In the genomic region with DNA sequence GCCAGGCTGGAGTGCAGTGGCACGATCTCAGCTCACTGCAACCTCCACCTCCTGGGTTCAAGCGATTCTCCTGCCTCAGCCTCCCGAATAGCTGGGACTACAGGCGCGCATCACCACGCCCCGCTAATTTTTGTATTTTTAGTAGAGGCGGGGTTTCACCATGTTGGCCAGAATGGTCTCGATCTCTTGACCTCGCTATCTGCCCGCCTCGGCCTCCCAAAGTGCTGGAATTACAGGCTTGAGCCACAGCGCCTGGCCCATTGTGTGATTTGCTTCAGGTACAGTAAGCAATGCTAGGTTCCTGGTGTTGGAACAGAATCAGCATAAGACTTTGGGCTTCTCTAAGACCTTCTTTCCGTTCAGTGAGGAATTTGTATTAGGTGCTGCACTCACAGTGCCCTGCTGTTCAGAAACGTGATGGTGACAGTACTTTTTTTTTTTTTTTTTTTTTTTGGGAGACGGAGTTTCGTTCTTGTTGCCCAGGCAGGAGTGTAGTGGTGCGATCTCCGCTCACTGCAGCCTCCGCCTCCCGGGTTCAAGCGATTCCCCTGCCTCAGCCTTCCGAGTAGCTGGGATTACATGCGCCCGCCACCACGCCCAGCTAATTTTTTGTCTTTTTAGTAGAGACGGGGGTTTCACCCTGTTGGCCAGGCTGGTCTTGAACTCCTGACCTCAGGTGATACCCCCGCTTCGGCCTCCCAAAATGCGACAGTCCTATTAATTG, we compare ENCODE assay signal across 8 cellular contexts. TPM values are rescaled to one million over a fixed set of nuclear protein-coding genes. Genes with fewer than 3 reads are reported as not detected.
A peak's percentile ranks its signal among the peaks of the same experiment; 100 is the strongest.
DNase-seq lines count a peak whose midpoint lies in the region; ATAC-seq and TF ChIP-seq lines count a peak whose summit lies in the region.
"Not testable (repeated sequence)": the region's sequence is repeated elsewhere in the genome, so short reads cannot be mapped to it uniquely, and the experiment has no call there.

No MANE protein-coding gene starts in this region.

- H2AFZ ChIP-seq in neuron (ENCODE audit: low read depth, low read length): peak overlapping the region; percentile 60

- peak; percentile 4 for ATAC-seq in HG02642 (IDR thresholded peaks at IDR 0.05; ENCODE audit: poor library complexity, unreplicated experiment)

- H3K27ac Mint-ChIP-seq in Caco-2 (ENCODE audit: unreplicated experiment): peak overlapping the region; percentile 96
- H3K27ac Mint-ChIP-seq in activated T-cell treated with anti-CD3 and anti-CD28 coated beads, Interleukin-2, amount 50 U/mL, for 24 hours: peak overlapping the region; percentile 99

- peak overlapping the region; percentile 90 for H3K4me3 Mint-ChIP-seq in Caco-2 (ENCODE audit: unreplicated experiment)
- H3K4me3 Mint-ChIP-seq in activated T-cell treated with anti-CD3 and anti-CD28 coated beads, Interleukin-2, amount 50 U/mL, for 24 hours: peak overlapping the region; percentile 95

- peak overlapping the region; percentile 97; the same call in 1 of the 2 replicates for H3K9ac ChIP-seq in iPS-20b (ENCODE audit: low read depth, low read length)

- BruUV-seq in Caco-2 (replicated peaks; lab: Mats Ljungman, UMichigan): not testable (repeated sequence)

- WGBS in thyroid gland, 2 donors: 54 to 63% methylated on average over 30 of the region's 30 CpGs

- TF ChIP-seq CTCF in Caco-2 (IDR thresholded peaks at IDR 0.05; ENCODE audit: insufficient read depth in 1 of 2, low read depth in 1 of 2, low read length in 1 of 2, severe bottlenecking in 1 of 2, unreplicated experiment in 1 of 2); dorsolateral prefrontal cortex (IDR thresholded peaks at IDR 0.05 in 54 of 56, conservative IDR thresholded peaks at IDR 0.05 in 2 of 56; ENCODE audit: low read depth in 1 of 56, partially characterized antibody in 56 of 56); thyroid gland (IDR thresholded peaks at IDR 0.05): not testable (repeated sequence)

- H3K36me3 Mint-ChIP-seq in Caco-2 (ENCODE audit: insufficient read depth, unreplicated experiment): peaks cover 42% of the 10 kb centered on the region
- peaks cover 44% of the 10 kb centered on the region for H3K36me3 Mint-ChIP-seq in activated T-cell treated with anti-CD3 and anti-CD28 coated beads, Interleukin-2, amount 50 U/mL, for 24 hours (ENCODE audit: low read depth)

- H3K4me3 ChIP-seq in Caco-2 (ENCODE audit: low read depth, low read length) (peak overlapping the region; percentile 77), dorsolateral prefrontal cortex (peak overlapping the region; percentile 56 to 99 (median 84)), iPS-20b (ENCODE audit: low read length) (peak overlapping the region; percentile 89; the same call in 1 of the 2 replicates), neuron (ENCODE audit: low read length) (peak overlapping the region; percentile 84), thyroid gland (replicated peaks in 1 of 3) (peak overlapping the region in 1 of 3 donors; percentile 62)

- not testable (repeated sequence) for TF ChIP-seq POLR2A in thyroid gland (IDR thresholded peaks at IDR 0.05)

- not testable (repeated sequence) for H3K4me1 ChIP-seq in Caco-2; iPS-20b (ENCODE audit: insufficient read depth, low read length)
- H3K4me1 ChIP-seq in neuron (ENCODE audit: insufficient read depth, low read length) (peaks cover 10% of the 10 kb centered on the region), thyroid gland (peaks cover 8 to 12% of the 10 kb centered on the region in 2 donors)

- not testable (repeated sequence) for H3K9me3 Mint-ChIP-seq in Caco-2 (ENCODE audit: unreplicated experiment); activated T-cell treated with anti-CD3 and anti-CD28 coated beads, Interleukin-2, amount 50 U/mL, for 24 hours

- H3K27me3 Mint-ChIP-seq in Caco-2 (ENCODE audit: insufficient read depth, unreplicated experiment); activated T-cell treated with anti-CD3 and anti-CD28 coated beads, Interleukin-2, amount 50 U/mL, for 24 hours: not testable (repeated sequence)

- CTCF ChIA-PET in Caco-2 (lab: Charles Lee): interaction anchor here (0.6 to 1.9 kb wide), 4 partner anchors 11 to 190 kb away, joined by 4 to 32 read pairs (median 8); a partner anchor contains a TSS

- POLR2A ChIA-PET in Caco-2 (lab: Charles Lee): not testable (repeated sequence)

- H3K27ac ChIP-seq in dorsolateral prefrontal cortex: peak overlapping the region in 51 of 59 donors; percentile 31 to 93 (median 78)
- H3K27ac ChIP-seq in iPS-20b (ENCODE audit: low read length): not testable (repeated sequence)
- peak overlapping the region in 2 of 3 donors; percentile 60 to 73 for H3K27ac ChIP-seq in thyroid gland

- not testable (repeated sequence) for H3K9me3 ChIP-seq in Caco-2; iPS-20b (ENCODE audit: insufficient read depth, low read depth, low read length); neuron (ENCODE audit: low read length); thyroid gland

- intact Hi-C loops in Caco-2 (cut with micrococcal nuclease; ENCODE audit: unreplicated experiment) (loop anchor here (1.0 to 10.0 kb wide), 3 partner anchors 11 to 93 kb away; a partner anchor contains a TSS), dorsolateral prefrontal cortex (cut with DNase I) (loop anchor here (1.0 to 10.0 kb wide), 6 partner anchors 11 to 243 kb away; a partner anchor contains a TSS), thyroid gland (cut with DNase I) (loop anchor here (5.0 kb wide), 1 partner anchor 91 kb away; a partner anchor contains a TSS)

- H3K36me3 ChIP-seq in Caco-2 (ENCODE audit: control insufficient read depth, insufficient read depth, low read length); thyroid gland: not testable (repeated sequence)
- H3K36me3 ChIP-seq in iPS-20b (ENCODE audit: insufficient read depth, low read depth, low read length) (peaks cover 15% of the 10 kb centered on the region), neuron (ENCODE audit: insufficient read depth, low read length) (peaks cover 13% of the 10 kb centered on the region)

- DNase-seq in Caco-2: peak in 1 of 2 experiments; percentile 6
- peak; percentile 18 for DNase-seq in NCI-H748 (lab: John Stamatoyannopoulos, UW; ENCODE audit: unreplicated experiment)
- not testable (repeated sequence) for DNase-seq in activated T-cell treated with anti-CD3 and anti-CD28 coated beads, Interleukin-2, amount 50 U/mL, for 24 hours; dorsolateral prefrontal cortex; thyroid gland

- not testable (repeated sequence) for H3K27me3 ChIP-seq in Caco-2 (replicated peaks; ENCODE audit: control insufficient read depth, insufficient read depth, low read length); dorsolateral prefrontal cortex; iPS-20b (ENCODE audit: insufficient read depth, low read length); neuron (ENCODE audit: insufficient read depth, low read length); thyroid gland

- H3K4me1 Mint-ChIP-seq in Caco-2 (ENCODE audit: low read depth, unreplicated experiment): not testable (repeated sequence)
- H3K4me1 Mint-ChIP-seq in activated T-cell treated with anti-CD3 and anti-CD28 coated beads, Interleukin-2, amount 50 U/mL, for 24 hours (ENCODE audit: low read depth): peaks cover 26% of the 10 kb centered on the region

RNA-seq across cellular contexts. Expression of a gene that starts 0.6 kb away (rescaled TPM):
- 129 and 134 TPM in 2 replicates for total RNA-seq in Caco-2 (2022)
- 10 to 100 TPM; 21.7 to 59.6 (median 36.3) TPM for total RNA-seq in dorsolateral prefrontal cortex
- 1 to 10 TPM; 4.1 to 8.5 (median 6.7) TPM for total RNA-seq in thyroid gland

RNA-seq across cellular contexts. Expression of a gene that starts 11.1 kb away (rescaled TPM):
- total RNA-seq in Caco-2 (2022) (23.0 and 24.2 TPM in 2 replicates), dorsolateral prefrontal cortex (10 to 100 TPM; 13.0 to 29.8 (median 18.0) TPM), thyroid gland (10 to 100 TPM; 24.6 to 38.3 (median 31.3) TPM)
